ENCODE assay signal across 9 cellular contexts in genomic region chr3:70980646-70981031, GRCh38.
DNase-seq lines count a peak whose midpoint lies in the region; ATAC-seq and TF ChIP-seq lines count a peak whose summit lies in the region.
"Had no signal": no experiment of that assay in that cellular context is flagged by ENCODE, and none has a peak within 500 bp of the region (broad histone marks: within the 10 kb centered on the region; RNA-seq: fewer than 3 reads in every experiment).

No MANE protein-coding gene starts in this region.

- H3K4me1 ChIP-seq in CD4-positive, alpha-beta memory T cell (ENCODE audit: insufficient read depth, low read length), result peaks cover 43% of the 10 kb centered on the region
- H3K4me1 ChIP-seq in neural progenitor cell, result peaks cover 45% of the 10 kb centered on the region

- intact Hi-C loops in CD4-positive, alpha-beta memory T cell (cut with micrococcal nuclease), result no loop called here

- in situ Hi-C loops in brain microvascular endothelial cell (cut with HindIII; ENCODE audit: low pct_ligation_motif_present, low sequenced_read_pairs), result no loop called here

- ATAC-seq in HG02588 (IDR thresholded peaks at IDR 0.05; ENCODE audit: unreplicated experiment) (peak; percentile 44), HG03439 (IDR thresholded peaks at IDR 0.05; ENCODE audit: unreplicated experiment) (no peak), GM21423 (IDR thresholded peaks at IDR 0.05; ENCODE audit: unreplicated experiment) (no peak)

- no peak overlapping the region for H3K27ac ChIP-seq in CD4-positive, alpha-beta memory T cell (ENCODE audit: low read depth, low read length)
- H3K27ac ChIP-seq in brain microvascular endothelial cell (peak overlapping the region; percentile 15), neural progenitor cell (peak overlapping the region; percentile 65)

- no peak overlapping the region for H3K9ac ChIP-seq in neural progenitor cell

- POLR2A ChIA-PET in CD4-positive, alpha-beta memory T cell (lab: Charles Lee; ENCODE audit: partially characterized antibody), result interaction anchor here (0.6 to 1.8 kb wide), 2 partner anchors 9 kb away, joined by 4 to 5 read pairs; no protein-coding TSS in a partner anchor

- H4K20me1 ChIP-seq in neural progenitor cell (ENCODE audit: low read depth), result peaks cover 4% of the 10 kb centered on the region

- H3K79me2 ChIP-seq in neural progenitor cell (ENCODE audit: low read depth), result no peaks in the 10 kb centered on the region

- H3K9me3 Mint-ChIP-seq in CD4-positive, alpha-beta memory T cell, result peaks cover 0 to 1% (median 0%) of the 10 kb centered on the region in 8 donors
- no peaks in the 10 kb centered on the region for H3K9me3 Mint-ChIP-seq in neural progenitor cell

- peaks cover 65 to 89% of the 10 kb centered on the region in 2 donors for H3K36me3 Mint-ChIP-seq in CD4-positive, alpha-beta memory T cell
- peaks cover 15% of the 10 kb centered on the region for H3K36me3 Mint-ChIP-seq in neural progenitor cell

- no peaks in the 10 kb centered on the region for H3K9me3 ChIP-seq in CD4-positive, alpha-beta memory T cell (ENCODE audit: control insufficient read depth in 1 of 2, low read length in 2 of 2)
- no peaks in the 10 kb centered on the region for H3K9me3 ChIP-seq in neural progenitor cell (ENCODE audit: low read depth)

- peak overlapping the region in 5 of 8 donors; percentile 13 to 64 (median 48) for H3K4me3 Mint-ChIP-seq in CD4-positive, alpha-beta memory T cell
- H3K4me3 Mint-ChIP-seq in neural progenitor cell, result no peak overlapping the region

- peak overlapping the region; percentile 21 for H3K4me2 ChIP-seq in neural progenitor cell

- H3K27me3 Mint-ChIP-seq in CD4-positive, alpha-beta memory T cell, result no peaks in the 10 kb centered on the region
- H3K27me3 Mint-ChIP-seq in neural progenitor cell (ENCODE audit: insufficient read depth, low read depth), result no peaks in the 10 kb centered on the region

- H3K27ac Mint-ChIP-seq in CD4-positive, alpha-beta memory T cell, result peak overlapping the region; percentile 79 to 93 (median 87)
- no peak overlapping the region for H3K27ac Mint-ChIP-seq in neural progenitor cell

- H3K4me3 ChIP-seq in CD4-positive, alpha-beta memory T cell (ENCODE audit: low read length in 2 of 2), result no peak overlapping the region
- no peak overlapping the region for H3K4me3 ChIP-seq in brain microvascular endothelial cell (ENCODE audit: low read depth, low read length)
- H3K4me3 ChIP-seq in neural progenitor cell, result no peak overlapping the region

- no peak overlapping the region for H2AFZ ChIP-seq in neural progenitor cell (replicated peaks)

- CTCF ChIA-PET in CD4-positive, alpha-beta memory T cell (lab: Charles Lee; ENCODE audit: partially characterized antibody), result interaction anchor here (0.7 kb wide), 1 partner anchor 92 kb away, joined by 3 read pairs; no protein-coding TSS in a partner anchor

- no peak for TF ChIP-seq CTCF in brain microvascular endothelial cell (IDR thresholded peaks at IDR 0.05; ENCODE audit: low read depth, low read length, missing control alignments)
- no peak for TF ChIP-seq CTCF in neural progenitor cell (IDR thresholded peaks at IDR 0.05)

- DNase-seq in CD4-positive, alpha-beta memory T cell, result peak in 4 of 5 donors; percentile 17 to 47 (median 26)
- DNase-seq in brain microvascular endothelial cell, result no peak
- DNase-seq in neural progenitor cell (ENCODE audit: low spot score), result no peak
- no peak for DNase-seq in DMS79 (lab: John Stamatoyannopoulos, UW)
- no peak for DNase-seq in NCI-H1417 treated with DMSO at 0.1 percent for 48 hours (lab: John Stamatoyannopoulos, UW)
- DNase-seq: C1 segment of cervical spinal cord had no signal

- H3K4me1 Mint-ChIP-seq in CD4-positive, alpha-beta memory T cell, result peaks cover 48 to 59% (median 53%) of the 10 kb centered on the region in 4 donors
- peaks cover 39% of the 10 kb centered on the region for H3K4me1 Mint-ChIP-seq in neural progenitor cell

- H3K36me3 ChIP-seq in CD4-positive, alpha-beta memory T cell (ENCODE audit: insufficient read depth, low read length), result peaks cover 35% of the 10 kb centered on the region
- H3K36me3 ChIP-seq in brain microvascular endothelial cell (replicated peaks) (peaks cover 36% of the 10 kb centered on the region), neural progenitor cell (peaks cover 12% of the 10 kb centered on the region)

- no peaks in the 10 kb centered on the region for H3K27me3 ChIP-seq in CD4-positive, alpha-beta memory T cell (ENCODE audit: insufficient read depth, low read length)
- H3K27me3 ChIP-seq in brain microvascular endothelial cell (replicated peaks), result no peaks in the 10 kb centered on the region
- no peaks in the 10 kb centered on the region for H3K27me3 ChIP-seq in neural progenitor cell

- H3F3A ChIP-seq in neural progenitor cell (ENCODE audit: low read depth), result peaks cover 20% of the 10 kb centered on the region

Comparison
In these comparisons a context has a peak if more than half of its experiments do, and no peak if none do; other contexts are left out.
1. DNase-seq: peak in CD4-positive, alpha-beta memory T cell (4 of 5); none in brain microvascular endothelial cell (single experiment), neural progenitor cell (single experiment), DMS79 (single experiment) and NCI-H1417 treated with DMSO at 0.1 percent for 48 hours (single experiment).